ENCODE assay signal across 1 cellular context in the genomic region with DNA sequence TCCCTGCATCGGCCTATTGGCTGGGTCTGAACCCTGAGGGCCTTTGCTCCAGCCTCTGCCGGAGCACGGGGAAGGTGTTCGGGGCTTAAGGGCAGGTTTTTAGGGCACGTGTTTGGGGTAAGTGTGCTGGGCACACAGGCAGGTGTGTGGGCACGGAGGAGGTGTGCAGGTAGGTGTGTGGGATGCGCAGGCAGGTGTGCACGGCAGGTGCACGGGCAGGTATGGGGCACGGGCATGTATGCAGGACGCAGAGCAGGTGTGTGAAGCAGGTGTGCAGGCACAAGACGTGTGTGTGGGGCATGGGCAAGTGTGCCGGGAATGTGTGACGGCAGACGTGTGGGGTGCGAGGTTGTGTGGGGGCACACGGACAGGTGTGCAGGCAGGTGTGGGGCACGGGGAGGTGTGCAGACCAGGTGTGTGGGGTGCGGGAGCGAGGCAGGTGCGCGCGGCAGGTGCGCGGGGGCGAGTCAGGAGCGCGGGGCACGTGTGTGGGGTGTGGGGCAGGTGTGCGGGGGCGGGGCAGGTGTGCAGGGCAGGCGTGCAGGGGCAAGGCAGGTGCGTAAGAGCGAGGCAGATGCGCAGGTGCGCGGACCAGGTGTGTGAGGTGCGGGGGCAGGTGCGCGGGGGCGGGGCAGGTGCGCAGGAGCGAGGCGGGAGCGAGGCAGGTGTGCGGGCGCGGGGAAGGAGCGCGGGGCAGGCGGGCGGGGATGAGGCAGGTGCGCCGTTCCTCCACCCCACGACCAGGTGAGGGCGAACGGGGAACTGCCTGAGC.
TF ChIP-seq lines count a peak whose summit lies in the region.

No MANE protein-coding gene starts in this region.

TF ChIP-seq in HepG2, 621 proteins besides CTCF, POLR2A, EP300 and RAD21 (continued from another document and continues in another):
- TF ChIP-seq, protein P1, sequence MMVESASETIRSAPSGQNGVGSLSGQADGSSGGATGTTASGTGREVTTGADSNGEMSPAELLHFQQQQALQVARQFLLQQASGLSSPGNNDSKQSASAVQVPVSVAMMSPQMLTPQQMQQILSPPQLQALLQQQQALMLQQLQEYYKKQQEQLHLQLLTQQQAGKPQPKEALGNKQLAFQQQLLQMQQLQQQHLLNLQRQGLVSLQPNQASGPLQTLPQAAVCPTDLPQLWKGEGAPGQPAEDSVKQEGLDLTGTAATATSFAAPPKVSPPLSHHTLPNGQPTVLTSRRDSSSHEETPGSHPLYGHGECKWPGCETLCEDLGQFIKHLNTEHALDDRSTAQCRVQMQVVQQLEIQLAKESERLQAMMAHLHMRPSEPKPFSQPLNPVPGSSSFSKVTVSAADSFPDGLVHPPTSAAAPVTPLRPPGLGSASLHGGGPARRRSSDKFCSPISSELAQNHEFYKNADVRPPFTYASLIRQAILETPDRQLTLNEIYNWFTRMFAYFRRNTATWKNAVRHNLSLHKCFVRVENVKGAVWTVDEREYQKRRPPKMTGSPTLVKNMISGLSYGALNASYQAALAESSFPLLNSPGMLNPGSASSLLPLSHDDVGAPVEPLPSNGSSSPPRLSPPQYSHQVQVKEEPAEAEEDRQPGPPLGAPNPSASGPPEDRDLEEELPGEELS (CRISPR knock-in tag; IDR thresholded peaks at IDR 0.05): no peak
- TF ChIP-seq MTA1 (CRISPR knock-in tag; IDR thresholded peaks at IDR 0.05; ENCODE audit: borderline replicate concordance): peak; percentile 71; the same call in 1 of the 2 replicates
- TF ChIP-seq ZNF468 (CRISPR knock-in tag; IDR thresholded peaks at IDR 0.05): peak; percentile 67; the same call in 1 of the 2 replicates
- no peak for TF ChIP-seq SATB2 (CRISPR knock-in tag; IDR thresholded peaks at IDR 0.05)
- no peak for TF ChIP-seq KLF16 (CRISPR knock-in tag; IDR thresholded peaks at IDR 0.05)
- TF ChIP-seq KDM1A (CRISPR knock-in tag; IDR thresholded peaks at IDR 0.05): no peak
- TF ChIP-seq, protein P2, sequence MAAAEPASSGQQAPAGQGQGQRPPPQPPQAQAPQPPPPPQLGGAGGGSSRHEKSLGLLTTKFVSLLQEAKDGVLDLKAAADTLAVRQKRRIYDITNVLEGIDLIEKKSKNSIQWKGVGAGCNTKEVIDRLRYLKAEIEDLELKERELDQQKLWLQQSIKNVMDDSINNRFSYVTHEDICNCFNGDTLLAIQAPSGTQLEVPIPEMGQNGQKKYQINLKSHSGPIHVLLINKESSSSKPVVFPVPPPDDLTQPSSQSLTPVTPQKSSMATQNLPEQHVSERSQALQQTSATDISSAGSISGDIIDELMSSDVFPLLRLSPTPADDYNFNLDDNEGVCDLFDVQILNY (CRISPR knock-in tag; conservative IDR thresholded peaks at IDR 0.05): no peak
- no peak for TF ChIP-seq ZNF282 (IDR thresholded peaks at IDR 0.05; ENCODE audit: partially characterized antibody)
- no peak for TF ChIP-seq NONO (IDR thresholded peaks at IDR 0.05)
- peak; percentile 58 for TF ChIP-seq NONO (CRISPR knock-in tag; conservative IDR thresholded peaks at IDR 0.05)
- TF ChIP-seq POLR2AphosphoS5 (IDR thresholded peaks at IDR 0.05; ENCODE audit: low read depth, low read length): no peak
- TF ChIP-seq, protein P3, sequence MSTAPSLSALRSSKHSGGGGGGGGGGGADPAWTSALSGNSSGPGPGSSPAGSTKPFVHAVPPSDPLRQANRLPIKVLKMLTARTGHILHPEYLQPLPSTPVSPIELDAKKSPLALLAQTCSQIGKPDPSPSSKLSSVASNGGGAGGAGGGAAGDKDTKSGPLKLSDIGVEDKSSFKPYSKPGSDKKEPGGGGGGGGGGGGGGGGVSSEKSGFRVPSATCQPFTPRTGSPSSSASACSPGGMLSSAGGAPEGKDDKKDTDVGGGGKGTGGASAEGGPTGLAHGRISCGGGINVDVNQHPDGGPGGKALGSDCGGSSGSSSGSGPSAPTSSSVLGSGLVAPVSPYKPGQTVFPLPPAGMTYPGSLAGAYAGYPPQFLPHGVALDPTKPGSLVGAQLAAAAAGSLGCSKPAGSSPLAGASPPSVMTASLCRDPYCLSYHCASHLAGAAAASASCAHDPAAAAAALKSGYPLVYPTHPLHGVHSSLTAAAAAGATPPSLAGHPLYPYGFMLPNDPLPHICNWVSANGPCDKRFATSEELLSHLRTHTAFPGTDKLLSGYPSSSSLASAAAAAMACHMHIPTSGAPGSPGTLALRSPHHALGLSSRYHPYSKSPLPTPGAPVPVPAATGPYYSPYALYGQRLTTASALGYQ (CRISPR knock-in tag; IDR thresholded peaks at IDR 0.05): no peak
- TF ChIP-seq NFE2L2 (IDR thresholded peaks at IDR 0.05; ENCODE audit: low read length): no peak
- no peak for TF ChIP-seq KAT7 (CRISPR knock-in tag; IDR thresholded peaks at IDR 0.05; ENCODE audit: borderline replicate concordance)
- no peak for TF ChIP-seq DPF2 (CRISPR knock-in tag; IDR thresholded peaks at IDR 0.05; ENCODE audit: borderline replicate concordance, low read depth)
- TF ChIP-seq, protein P4, sequence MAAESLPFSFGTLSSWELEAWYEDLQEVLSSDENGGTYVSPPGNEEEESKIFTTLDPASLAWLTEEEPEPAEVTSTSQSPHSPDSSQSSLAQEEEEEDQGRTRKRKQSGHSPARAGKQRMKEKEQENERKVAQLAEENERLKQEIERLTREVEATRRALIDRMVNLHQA (CRISPR knock-in tag; IDR thresholded peaks at IDR 0.05): no peak
- peak; percentile 63; the same call in 1 of the 2 replicates for TF ChIP-seq ZNF138 (CRISPR knock-in tag; IDR thresholded peaks at IDR 0.05; ENCODE audit: low read depth)
- no peak for TF ChIP-seq GATA4 (IDR thresholded peaks at IDR 0.05; ENCODE audit: borderline replicate concordance, low read depth)
- TF ChIP-seq, protein P5, sequence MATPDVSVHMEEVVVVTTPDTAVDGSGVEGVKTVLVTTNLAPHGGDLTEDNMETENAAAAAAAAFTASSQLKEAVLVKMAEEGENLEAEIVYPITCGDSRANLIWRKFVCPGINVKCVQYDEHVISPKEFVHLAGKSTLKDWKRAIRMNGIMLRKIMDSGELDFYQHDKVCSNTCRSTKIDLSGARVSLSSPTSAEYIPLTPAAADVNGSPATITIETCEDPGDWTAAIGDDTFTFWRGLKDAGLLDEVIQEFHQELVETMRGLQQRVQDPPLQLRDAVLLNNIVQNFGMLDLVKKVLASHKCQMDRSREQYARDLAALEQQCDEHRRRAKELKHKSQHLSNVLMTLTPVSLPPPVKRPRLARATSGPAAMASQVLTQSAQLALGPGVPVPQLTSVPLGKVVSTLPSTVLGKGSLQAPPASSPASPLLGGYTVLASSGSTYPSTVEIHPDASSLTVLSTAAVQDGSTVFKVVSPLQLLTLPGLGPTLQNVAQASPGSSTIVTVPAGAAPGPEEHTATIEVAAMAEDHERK (CRISPR knock-in tag; IDR thresholded peaks at IDR 0.05; ENCODE audit: low read depth): no peak
- no peak for TF ChIP-seq ZSCAN22 (CRISPR knock-in tag; IDR thresholded peaks at IDR 0.05)
- TF ChIP-seq ZNF615 (CRISPR knock-in tag; IDR thresholded peaks at IDR 0.05; ENCODE audit: borderline replicate concordance): no peak
- no peak for TF ChIP-seq ZNF256 (CRISPR knock-in tag; conservative IDR thresholded peaks at IDR 0.05)
- TF ChIP-seq ZNF263 (CRISPR knock-in tag; IDR thresholded peaks at IDR 0.05): no peak
- no peak for TF ChIP-seq ZNF644 (CRISPR knock-in tag; IDR thresholded peaks at IDR 0.05; ENCODE audit: low read depth)
- no peak for TF ChIP-seq PLRG1 (conservative IDR thresholded peaks at IDR 0.05)
- no peak for TF ChIP-seq NKX3-1 (CRISPR knock-in tag; IDR thresholded peaks at IDR 0.05)
- TF ChIP-seq SRSF4 (IDR thresholded peaks at IDR 0.05; ENCODE audit: low read depth, low read length, poor library complexity, severe bottlenecking): no peak
- TF ChIP-seq CC2D1A (CRISPR knock-in tag; IDR thresholded peaks at IDR 0.05): no peak
- no peak for TF ChIP-seq HOXA5 (CRISPR knock-in tag; IDR thresholded peaks at IDR 0.05)
- TF ChIP-seq, protein P6, sequence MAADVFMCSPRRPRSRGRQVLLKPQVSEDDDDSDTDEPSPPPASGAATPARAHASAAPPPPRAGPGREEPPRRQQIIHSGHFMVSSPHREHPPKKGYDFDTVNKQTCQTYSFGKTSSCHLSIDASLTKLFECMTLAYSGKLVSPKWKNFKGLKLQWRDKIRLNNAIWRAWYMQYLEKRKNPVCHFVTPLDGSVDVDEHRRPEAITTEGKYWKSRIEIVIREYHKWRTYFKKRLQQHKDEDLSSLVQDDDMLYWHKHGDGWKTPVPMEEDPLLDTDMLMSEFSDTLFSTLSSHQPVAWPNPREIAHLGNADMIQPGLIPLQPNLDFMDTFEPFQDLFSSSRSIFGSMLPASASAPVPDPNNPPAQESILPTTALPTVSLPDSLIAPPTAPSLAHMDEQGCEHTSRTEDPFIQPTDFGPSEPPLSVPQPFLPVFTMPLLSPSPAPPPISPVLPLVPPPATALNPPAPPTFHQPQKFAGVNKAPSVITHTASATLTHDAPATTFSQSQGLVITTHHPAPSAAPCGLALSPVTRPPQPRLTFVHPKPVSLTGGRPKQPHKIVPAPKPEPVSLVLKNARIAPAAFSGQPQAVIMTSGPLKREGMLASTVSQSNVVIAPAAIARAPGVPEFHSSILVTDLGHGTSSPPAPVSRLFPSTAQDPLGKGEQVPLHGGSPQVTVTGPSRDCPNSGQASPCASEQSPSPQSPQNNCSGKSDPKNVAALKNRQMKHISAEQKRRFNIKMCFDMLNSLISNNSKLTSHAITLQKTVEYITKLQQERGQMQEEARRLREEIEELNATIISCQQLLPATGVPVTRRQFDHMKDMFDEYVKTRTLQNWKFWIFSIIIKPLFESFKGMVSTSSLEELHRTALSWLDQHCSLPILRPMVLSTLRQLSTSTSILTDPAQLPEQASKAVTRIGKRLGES (CRISPR knock-in tag; IDR thresholded peaks at IDR 0.05; ENCODE audit: borderline replicate concordance): no peak
- TF ChIP-seq, protein P7, sequence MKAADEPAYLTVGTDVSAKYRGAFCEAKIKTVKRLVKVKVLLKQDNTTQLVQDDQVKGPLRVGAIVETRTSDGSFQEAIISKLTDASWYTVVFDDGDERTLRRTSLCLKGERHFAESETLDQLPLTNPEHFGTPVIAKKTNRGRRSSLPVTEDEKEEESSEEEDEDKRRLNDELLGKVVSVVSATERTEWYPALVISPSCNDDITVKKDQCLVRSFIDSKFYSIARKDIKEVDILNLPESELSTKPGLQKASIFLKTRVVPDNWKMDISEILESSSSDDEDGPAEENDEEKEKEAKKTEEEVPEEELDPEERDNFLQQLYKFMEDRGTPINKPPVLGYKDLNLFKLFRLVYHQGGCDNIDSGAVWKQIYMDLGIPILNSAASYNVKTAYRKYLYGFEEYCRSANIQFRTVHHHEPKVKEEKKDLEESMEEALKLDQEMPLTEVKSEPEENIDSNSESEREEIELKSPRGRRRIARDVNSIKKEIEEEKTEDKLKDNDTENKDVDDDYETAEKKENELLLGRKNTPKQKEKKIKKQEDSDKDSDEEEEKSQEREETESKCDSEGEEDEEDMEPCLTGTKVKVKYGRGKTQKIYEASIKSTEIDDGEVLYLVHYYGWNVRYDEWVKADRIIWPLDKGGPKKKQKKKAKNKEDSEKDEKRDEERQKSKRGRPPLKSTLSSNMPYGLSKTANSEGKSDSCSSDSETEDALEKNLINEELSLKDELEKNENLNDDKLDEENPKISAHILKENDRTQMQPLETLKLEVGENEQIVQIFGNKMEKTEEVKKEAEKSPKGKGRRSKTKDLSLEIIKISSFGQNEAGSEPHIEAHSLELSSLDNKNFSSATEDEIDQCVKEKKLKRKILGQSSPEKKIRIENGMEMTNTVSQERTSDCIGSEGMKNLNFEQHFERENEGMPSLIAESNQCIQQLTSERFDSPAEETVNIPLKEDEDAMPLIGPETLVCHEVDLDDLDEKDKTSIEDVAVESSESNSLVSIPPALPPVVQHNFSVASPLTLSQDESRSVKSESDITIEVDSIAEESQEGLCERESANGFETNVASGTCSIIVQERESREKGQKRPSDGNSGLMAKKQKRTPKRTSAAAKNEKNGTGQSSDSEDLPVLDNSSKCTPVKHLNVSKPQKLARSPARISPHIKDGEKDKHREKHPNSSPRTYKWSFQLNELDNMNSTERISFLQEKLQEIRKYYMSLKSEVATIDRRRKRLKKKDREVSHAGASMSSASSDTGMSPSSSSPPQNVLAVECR (CRISPR knock-in tag; IDR thresholded peaks at IDR 0.05; ENCODE audit: borderline replicate concordance): no peak
- TF ChIP-seq, protein P8, sequence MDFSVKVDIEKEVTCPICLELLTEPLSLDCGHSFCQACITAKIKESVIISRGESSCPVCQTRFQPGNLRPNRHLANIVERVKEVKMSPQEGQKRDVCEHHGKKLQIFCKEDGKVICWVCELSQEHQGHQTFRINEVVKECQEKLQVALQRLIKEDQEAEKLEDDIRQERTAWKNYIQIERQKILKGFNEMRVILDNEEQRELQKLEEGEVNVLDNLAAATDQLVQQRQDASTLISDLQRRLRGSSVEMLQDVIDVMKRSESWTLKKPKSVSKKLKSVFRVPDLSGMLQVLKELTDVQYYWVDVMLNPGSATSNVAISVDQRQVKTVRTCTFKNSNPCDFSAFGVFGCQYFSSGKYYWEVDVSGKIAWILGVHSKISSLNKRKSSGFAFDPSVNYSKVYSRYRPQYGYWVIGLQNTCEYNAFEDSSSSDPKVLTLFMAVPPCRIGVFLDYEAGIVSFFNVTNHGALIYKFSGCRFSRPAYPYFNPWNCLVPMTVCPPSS (IDR thresholded peaks at IDR 0.05): no peak
- TF ChIP-seq, protein P9, sequence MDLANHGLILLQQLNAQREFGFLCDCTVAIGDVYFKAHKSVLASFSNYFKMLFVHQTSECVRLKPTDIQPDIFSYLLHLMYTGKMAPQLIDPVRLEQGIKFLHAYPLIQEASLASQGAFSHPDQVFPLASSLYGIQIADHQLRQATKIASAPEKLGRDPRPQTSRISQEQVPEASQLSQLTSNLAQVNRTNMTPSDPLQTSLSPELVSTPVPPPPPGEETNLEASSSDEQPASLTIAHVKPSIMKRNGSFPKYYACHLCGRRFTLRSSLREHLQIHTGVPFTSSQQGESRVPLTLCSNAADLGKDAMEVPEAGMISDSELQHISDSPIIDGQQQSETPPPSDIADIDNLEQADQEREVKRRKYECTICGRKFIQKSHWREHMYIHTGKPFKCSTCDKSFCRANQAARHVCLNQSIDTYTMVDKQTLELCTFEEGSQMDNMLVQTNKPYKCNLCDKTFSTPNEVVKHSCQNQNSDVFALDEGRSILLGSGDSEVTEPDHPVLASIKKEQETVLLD (CRISPR knock-in tag; IDR thresholded peaks at IDR 0.05; ENCODE audit: low read depth): peak; percentile 15
- TF ChIP-seq PPARG (CRISPR knock-in tag; conservative IDR thresholded peaks at IDR 0.05): no peak
- TF ChIP-seq, protein P10, sequence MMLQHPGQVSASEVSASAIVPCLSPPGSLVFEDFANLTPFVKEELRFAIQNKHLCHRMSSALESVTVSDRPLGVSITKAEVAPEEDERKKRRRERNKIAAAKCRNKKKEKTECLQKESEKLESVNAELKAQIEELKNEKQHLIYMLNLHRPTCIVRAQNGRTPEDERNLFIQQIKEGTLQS (CRISPR knock-in tag; IDR thresholded peaks at IDR 0.05): no peak
- TF ChIP-seq DNMT3B (CRISPR knock-in tag; conservative IDR thresholded peaks at IDR 0.05): no peak
- TF ChIP-seq, protein P11, sequence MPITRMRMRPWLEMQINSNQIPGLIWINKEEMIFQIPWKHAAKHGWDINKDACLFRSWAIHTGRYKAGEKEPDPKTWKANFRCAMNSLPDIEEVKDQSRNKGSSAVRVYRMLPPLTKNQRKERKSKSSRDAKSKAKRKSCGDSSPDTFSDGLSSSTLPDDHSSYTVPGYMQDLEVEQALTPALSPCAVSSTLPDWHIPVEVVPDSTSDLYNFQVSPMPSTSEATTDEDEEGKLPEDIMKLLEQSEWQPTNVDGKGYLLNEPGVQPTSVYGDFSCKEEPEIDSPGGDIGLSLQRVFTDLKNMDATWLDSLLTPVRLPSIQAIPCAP (CRISPR knock-in tag; IDR thresholded peaks at IDR 0.05; ENCODE audit: low read depth): no peak
